13 cellular contexts compared by ENCODE assay signal in genomic region chr5:28748446-28748845, GRCh38.
"Had no signal": no experiment of that assay in that cellular context is flagged by ENCODE, and none has a peak within 500 bp of the region (broad histone marks: within the 10 kb centered on the region; RNA-seq: fewer than 3 reads in every experiment).

No MANE protein-coding gene starts in this region.

- DNase-seq: activated CD8-positive, alpha-beta memory T cell treated with anti-CD3 and anti-CD28 coated beads, Interleukin-2, amount 10 ng/mL, durations not matched to agents 7 days and 5 days; activated effector memory CD4-positive, alpha-beta T cell treated with anti-CD3 and anti-CD28 coated beads, Interleukin-2, amount 50 U/mL, for 16 hours; activated T-cell treated with anti-CD3 and anti-CD28 coated beads, Interleukin-2, amount 50 U/mL, for 24 hours; esophagus squamous epithelium; foreskin melanocyte; heart right ventricle; left ventricle myocardium superior; mesendoderm; retina; T-helper 2 cell; transverse colon had no signal

- H3K27ac ChIP-seq: cardiac muscle cell, esophagus squamous epithelium, heart right ventricle, parathyroid adenoma, transverse colon had no signal

- ATAC-seq: activated CD8-positive, alpha-beta memory T cell treated with anti-CD3 and anti-CD28 coated beads, Interleukin-2, amount 10 ng/mL, durations not matched to agents 7 days and 5 days; heart right ventricle; left ventricle myocardium superior had no signal

- H3K36me3 ChIP-seq: cardiac muscle cell, esophagus squamous epithelium, heart right ventricle, transverse colon had no signal

- H3K4me3 ChIP-seq: cardiac muscle cell, esophagus squamous epithelium, heart right ventricle, transverse colon had no signal

- H3K27me3 ChIP-seq: cardiac muscle cell, esophagus squamous epithelium, heart right ventricle, transverse colon had no signal

- H3K9me3 ChIP-seq: transverse colon had no signal
